In genomic region chr19:10718205-10719196, GRCh38 we compare ENCODE assay signal across 1 cellular context.
TF ChIP-seq lines count a peak whose summit lies in the region.

No MANE protein-coding gene starts in this region.

TF ChIP-seq in GM23338, 12 proteins besides CTCF, POLR2A, EP300 and RAD21 (continued from another document):
- TF ChIP-seq ZNF462 (CRISPR knock-in tag; IDR thresholded peaks at IDR 0.05) (no peak), ETS1 (IDR thresholded peaks at IDR 0.05) (no peak)
